Comparison of ENCODE assay signal across 19 cellular contexts in genomic region chr1:225815526-225816178, GRCh38. TPM values are rescaled to one million over a fixed set of nuclear protein-coding genes. Genes with fewer than 3 reads are reported as not detected.
DNase-seq lines count a peak whose midpoint lies in the region; ATAC-seq and TF ChIP-seq lines count a peak whose summit lies in the region.
"Had no signal": no experiment of that assay in that cellular context is flagged by ENCODE, and none has a peak within 500 bp of the region (broad histone marks: within the 10 kb centered on the region; RNA-seq: fewer than 3 reads in every experiment).

No MANE protein-coding gene starts in this region.

- H3K4me2 ChIP-seq in GM23338, result peak overlapping the region; percentile 51; the same call in 1 of the 2 replicates
- H3K4me2 ChIP-seq: SK-N-SH had no signal

- H3K79me2 ChIP-seq in GM23338 (replicated peaks; ENCODE audit: insufficient read depth), result peaks cover 74% of the 10 kb centered on the region

- intact Hi-C loops in psoas muscle (cut with DNase I), result loop anchor here in 1 of 2 donors (5.0 kb wide), 1 partner anchor 163 kb away; the partner anchor contains the start of gene ENAH

- H3K36me3 ChIP-seq in GM23338 (ENCODE audit: insufficient read depth) (no peaks in the 10 kb centered on the region), endodermal cell (ENCODE audit: control insufficient read depth, insufficient read depth, low read length) (peaks cover 57% of the 10 kb centered on the region), psoas muscle (ENCODE audit: insufficient read depth in 1 of 2, low read depth in 1 of 2) (no peaks in the 10 kb centered on the region)

- no peaks in the 10 kb centered on the region for H3K9me3 Mint-ChIP-seq in GM23338
- H3K9me3 Mint-ChIP-seq in endodermal cell, result no peaks in the 10 kb centered on the region
- H3K9me3 Mint-ChIP-seq: IgD-negative memory B cell, memory B cell had no signal

- ATAC-seq in GM23338, result no peak
- peak in 3 of 4 donors; percentile 40 to 43 (median 42) for ATAC-seq in psoas muscle
- no peak for ATAC-seq in HG02610 (IDR thresholded peaks at IDR 0.05; ENCODE audit: unreplicated experiment)

- H3K27ac ChIP-seq in GM23338 (ENCODE audit: low read depth), result peak overlapping the region; percentile 57; the same call in 1 of the 2 replicates
- no peak overlapping the region for H3K27ac ChIP-seq in endodermal cell (ENCODE audit: low read depth, low read length)
- H3K27ac ChIP-seq in psoas muscle, result peak overlapping the region; percentile 90

- TF ChIP-seq CTCF in GM23338 (conservative IDR thresholded peaks at IDR 0.05; ENCODE audit: low read depth in 2 of 2) (no peak), endodermal cell (conservative IDR thresholded peaks at IDR 0.05) (no peak), psoas muscle (IDR thresholded peaks at IDR 0.05) (no peak), GM13977 (IDR thresholded peaks at IDR 0.05; ENCODE audit: extremely low read depth, insufficient read depth, missing control alignments) (no peak)

- H3K9me3 ChIP-seq in endodermal cell (ENCODE audit: control insufficient read depth, low read length) (no peaks in the 10 kb centered on the region), psoas muscle (no peaks in the 10 kb centered on the region)
- H3K9me3 ChIP-seq: SK-N-SH had no signal

- H3K4me3 Mint-ChIP-seq in GM23338 (no peak overlapping the region), endodermal cell (no peak overlapping the region)
- H3K4me3 Mint-ChIP-seq: IgD-negative memory B cell, memory B cell had no signal

- H3K9me2 ChIP-seq in GM23338 (ENCODE audit: insufficient read depth), result no peaks in the 10 kb centered on the region
- H3K9me2 ChIP-seq: SK-N-SH had no signal

- no peak overlapping the region for H3K9ac ChIP-seq in endodermal cell (ENCODE audit: extremely low read depth, low read length, poor library complexity, severe bottlenecking)
- H3K9ac ChIP-seq: SK-N-SH had no signal

- H4K20me1 ChIP-seq in GM23338 (replicated peaks; ENCODE audit: insufficient read depth), result no peaks in the 10 kb centered on the region

- H3K27ac Mint-ChIP-seq in GM23338 (peak overlapping the region; percentile 85), endodermal cell (peak overlapping the region; percentile 20)
- H3K27ac Mint-ChIP-seq: IgD-negative memory B cell, memory B cell had no signal

- H3K27me3 Mint-ChIP-seq in GM23338 (ENCODE audit: insufficient read depth, low read depth, poor library complexity), result peaks cover 12% of the 10 kb centered on the region
- H3K27me3 Mint-ChIP-seq in endodermal cell (ENCODE audit: insufficient read depth), result no peaks in the 10 kb centered on the region
- H3K27me3 Mint-ChIP-seq: IgD-negative memory B cell, memory B cell had no signal

- 92 to 94% methylated on average over 13 to 17 of the region's 17 CpGs for WGBS in endodermal cell (ENCODE audit: insufficient coverage in 1 of 2, insufficient read length in 1 of 2), 2 experiments
- 48 to 70% (median 53%) methylated on average over 17 of the region's 17 CpGs for WGBS in psoas muscle, 3 donors

- H3K27me3 ChIP-seq in GM23338 (ENCODE audit: insufficient read depth) (no peaks in the 10 kb centered on the region), endodermal cell (ENCODE audit: control insufficient read depth, insufficient read depth, low read length, poor library complexity, severe bottlenecking) (no peaks in the 10 kb centered on the region), psoas muscle (ENCODE audit: insufficient read depth in 3 of 3, low read length in 2 of 3) (no peaks in the 10 kb centered on the region)

- H3K4me3 ChIP-seq in GM23338 (no peak overlapping the region), endodermal cell (ENCODE audit: low read length) (no peak overlapping the region), psoas muscle (no peak overlapping the region)

- H2AFZ ChIP-seq in GM23338, result no peak overlapping the region

- H3F3A ChIP-seq in GM23338 (replicated peaks; ENCODE audit: low read depth), result 0 out of 2 replicates have a peak, but pooled peaks cover 20% of the 10 kb centered on the region

- H3K4me1 Mint-ChIP-seq in GM23338 (peaks cover 57% of the 10 kb centered on the region), endodermal cell (peaks cover 49% of the 10 kb centered on the region)

- DNase-seq in GM23338 (ENCODE audit: low spot score), result no peak
- peak; percentile 84 for DNase-seq in NCI-H2107 (lab: John Stamatoyannopoulos, UW)
- DNase-seq in endodermal cell, result peak; percentile 46
- DNase-seq in psoas muscle, result no peak
- no peak for DNase-seq in GM13977 (ENCODE audit: low spot score)
- no peak for DNase-seq in activated naive CD4-positive, alpha-beta T cell (lab: John Stamatoyannopoulos, UW)
- DNase-seq in putamen (ENCODE audit: low spot score), result no peak
- DNase-seq: activated CD8-positive, alpha-beta memory T cell treated with anti-CD3 and anti-CD28 coated beads for 24 hours; activated naive CD4-positive, alpha-beta T cell treated with anti-CD3 and anti-CD28 coated beads, Interleukin-2, amount 50 U/mL, for 16 hours; AML-193; cerebellar nuclear complex; DMS53; erythroblast; NCI-H146; posterior cingulate gyrus; SK-N-SH had no signal

- H3K4me1 ChIP-seq in GM23338 (ENCODE audit: insufficient read depth) (peaks cover 57% of the 10 kb centered on the region), endodermal cell (ENCODE audit: control insufficient read depth, insufficient read depth, low read length) (peaks cover 28% of the 10 kb centered on the region), psoas muscle (peaks cover 78% of the 10 kb centered on the region)

- in situ Hi-C loops in GM13977 (cut with MboI; ENCODE audit: low pct_unique_long_range_greater_than_20kb, low sequenced_read_pairs, unreplicated experiment), result no loop called here

- H3K36me3 Mint-ChIP-seq in GM23338 (ENCODE audit: low read depth), result peaks cover 16% of the 10 kb centered on the region
- H3K36me3 Mint-ChIP-seq in endodermal cell (ENCODE audit: low read depth), result peaks cover 27% of the 10 kb centered on the region
- H3K36me3 Mint-ChIP-seq: IgD-negative memory B cell, memory B cell had no signal

TF ChIP-seq in GM23338, 12 proteins besides CTCF, POLR2A, EP300 and RAD21 (continues in another document):
- no peak for TF ChIP-seq STAT1 (IDR thresholded peaks at IDR 0.05; ENCODE audit: unreplicated experiment)
- no peak for TF ChIP-seq EZH2 (IDR thresholded peaks at IDR 0.05; ENCODE audit: low read depth, unreplicated experiment)
- TF ChIP-seq NANOG (IDR thresholded peaks at IDR 0.05; ENCODE audit: borderline replicate concordance), result no peak
- no peak for TF ChIP-seq JUNB (IDR thresholded peaks at IDR 0.05; ENCODE audit: unreplicated experiment)
- no peak for TF ChIP-seq REST (IDR thresholded peaks at IDR 0.05; ENCODE audit: unreplicated experiment)
- no peak for TF ChIP-seq CREB1 (CRISPR knock-in tag; IDR thresholded peaks at IDR 0.05; ENCODE audit: low read depth)
- no peak for TF ChIP-seq POLR2AphosphoS5 (IDR thresholded peaks at IDR 0.05; ENCODE audit: low read depth)
- TF ChIP-seq ZNF331 (CRISPR knock-in tag; IDR thresholded peaks at IDR 0.05; ENCODE audit: low read depth), result no peak

RNA-seq across cellular contexts. Expression of gene EPHX1, which starts 5.7 kb away (rescaled TPM):
- 46.5 and 47.0 TPM in 2 replicates for total RNA-seq in GM23338 (2014; rRNA removed; shearing (Covaris generic))
- polyA plus RNA-seq in GM23338 (2016; fragmentation: Nextera tagmentation; extraction: Ambion mirVana), result 15.3 and 17.3 TPM in 2 replicates
- 10 to 100 TPM; 49.2 to 84.1 TPM for total RNA-seq in endodermal cell
- 28.4 TPM for polyA plus RNA-seq in endodermal cell (2013, experiment 1 of 2)
- 31.2 TPM for polyA plus RNA-seq in endodermal cell (2013, experiment 2 of 2)
- 100 to 1,000 TPM in 2 of 4 donors, 10 to 100 TPM in 2; 65.8 to 209 (median 98.1) TPM for total RNA-seq in psoas muscle
- polyA plus RNA-seq in psoas muscle, result 100 to 1,000 TPM in 1 of 3 donors, 10 to 100 TPM in 2; 19.4 to 118 (median 60.4) TPM

RNA-seq across cellular contexts. Expression of gene SRP9, which starts 38.0 kb away (rescaled TPM):
- total RNA-seq in GM23338 (2014; rRNA removed; shearing (Covaris generic)), result 640 and 749 TPM in 2 replicates
- polyA plus RNA-seq in GM23338 (2016; fragmentation: Nextera tagmentation; extraction: Ambion mirVana) (590 and 728 TPM in 2 replicates), psoas muscle (100 to 1,000 TPM; 137 to 216 (median 143) TPM)
- total RNA-seq in endodermal cell (100 to 1,000 TPM; 286 to 319 TPM), psoas muscle (100 to 1,000 TPM; 137 to 199 (median 154) TPM)
- polyA plus RNA-seq in endodermal cell (2013, experiment 1 of 2), result 488 TPM
- 479 TPM for polyA plus RNA-seq in endodermal cell (2013, experiment 2 of 2)

Comparison
In these comparisons a context has a peak if more than half of its experiments do, and no peak if none do; other contexts are left out.
1. ATAC-seq: peak in psoas muscle (3 of 4); none in GM23338 (single experiment) and HG02610 (single experiment).
2. DNase-seq: peak in NCI-H2107 (single experiment) and endodermal cell (single experiment); none in GM23338 (single experiment), psoas muscle (0 of 2), GM13977 (single experiment), activated naive CD4-positive, alpha-beta T cell (0 of 4) and putamen (single experiment).